ENCODE assay signal across 23 cellular contexts in genomic region chr7:17912050-17912449, GRCh38. TPM values are rescaled to one million over a fixed set of nuclear protein-coding genes. Genes with fewer than 3 reads are reported as not detected.
A peak's percentile ranks its signal among the peaks of the same experiment; 100 is the strongest.
DNase-seq lines count a peak whose midpoint lies in the region; ATAC-seq, FAIRE-seq and TF ChIP-seq lines count a peak whose summit lies in the region.
"Had no signal": no experiment of that assay in that cellular context is flagged by ENCODE, and none has a peak within 500 bp of the region (broad histone marks: within the 10 kb centered on the region; RNA-seq: fewer than 3 reads in every experiment).

No MANE protein-coding gene starts in this region.

- H3K4me3 Mint-ChIP-seq in GM23338 (no peak overlapping the region), memory B cell (no peak overlapping the region)
- H3K4me3 Mint-ChIP-seq: CD4-positive, CD25-positive, alpha-beta regulatory T cell; CD8-positive, alpha-beta memory T cell had no signal

- in situ Hi-C loops in GM23248 (cut with MboI) = no loop called here
- in situ Hi-C loops in K562 (cut with MboI) = no loop called here
- in situ Hi-C loops in transverse colon (cut with MboI; ENCODE audit: low pct_ligation_motif_present in 1 of 4, low pct_unique_long_range_greater_than_20kb in 1 of 4, low sequenced_read_pairs in 3 of 4) = no loop called here

- H3K9ac ChIP-seq in GM23248 (no peak overlapping the region), K562 (ENCODE audit: insufficient read depth in 1 of 2, low read depth in 2 of 2, low read length in 2 of 2) (no peak overlapping the region)

- H4K20me1 ChIP-seq in GM23248 (ENCODE audit: insufficient read depth) (peaks cover 2% of the 10 kb centered on the region; the same call in 1 of the 2 replicates), GM23338 (replicated peaks; ENCODE audit: insufficient read depth) (no peaks in the 10 kb centered on the region; the same call in 1 of the 2 replicates), K562 (replicated peaks; ENCODE audit: control insufficient read depth, insufficient read depth, low read length) (no peaks in the 10 kb centered on the region; the same call in 1 of the 2 replicates)

- H3K27ac ChIP-seq in GM23248 (no peak overlapping the region), GM23338 (ENCODE audit: low read depth) (no peak overlapping the region), K562 (ENCODE audit: extremely low read depth, low read depth, low read length) (no peak overlapping the region), transverse colon (no peak overlapping the region)
- H3K27ac ChIP-seq: HL-60 had no signal

- H3K27ac Mint-ChIP-seq in GM23338 = peak overlapping the region; percentile 57; the same call in 1 of the 2 replicates
- peak overlapping the region; percentile 48 for H3K27ac Mint-ChIP-seq in memory B cell
- H3K27ac Mint-ChIP-seq: CD4-positive, CD25-positive, alpha-beta regulatory T cell had no signal

- H3K36me3 ChIP-seq in GM23248 (ENCODE audit: low read depth) (no peaks in the 10 kb centered on the region; the same call in 1 of the 2 replicates), GM23338 (ENCODE audit: insufficient read depth) (no peaks in the 10 kb centered on the region), K562 (ENCODE audit: control insufficient read depth, insufficient read depth, low read length) (no peaks in the 10 kb centered on the region; the same call in 2 of the 3 replicates), transverse colon (peaks cover 0 to 8% (median 0%) of the 10 kb centered on the region in 4 donors)
- H3K36me3 ChIP-seq: BE2C had no signal

- peaks cover 28% of the 10 kb centered on the region for H3K4me1 Mint-ChIP-seq in GM23338
- peaks cover 28% of the 10 kb centered on the region for H3K4me1 Mint-ChIP-seq in memory B cell

- H3K27me3 Mint-ChIP-seq in GM23338 (ENCODE audit: insufficient read depth, low read depth, poor library complexity) (peaks cover 2% of the 10 kb centered on the region), memory B cell (no peaks in the 10 kb centered on the region)
- H3K27me3 Mint-ChIP-seq: CD4-positive, CD25-positive, alpha-beta regulatory T cell; CD8-positive, alpha-beta memory T cell had no signal

- no peaks in the 10 kb centered on the region for H3K27me3 ChIP-seq in GM23248 (replicated peaks; ENCODE audit: insufficient read depth)
- H3K27me3 ChIP-seq in GM23338 (ENCODE audit: insufficient read depth) = no peaks in the 10 kb centered on the region
- H3K27me3 ChIP-seq in K562 (ENCODE audit: control insufficient read depth in 2 of 2, insufficient read depth in 2 of 2, low read length in 2 of 2) = no peaks in the 10 kb centered on the region
- H3K27me3 ChIP-seq in transverse colon = no peaks in the 10 kb centered on the region
- H3K27me3 ChIP-seq: BE2C had no signal

- H3F3A ChIP-seq in GM23248 (ENCODE audit: insufficient read depth) (no peaks in the 10 kb centered on the region), GM23338 (replicated peaks; ENCODE audit: low read depth) (no peaks in the 10 kb centered on the region)

- peak; percentile 2 for DNase-seq in GM23248
- DNase-seq in GM23338 (ENCODE audit: low spot score) = no peak
- no peak for DNase-seq in K562 (ENCODE audit: extremely low read depth in 1 of 4, low spot score in 3 of 4)
- DNase-seq in memory B cell (ENCODE audit: low spot score in 2 of 2) = no peak
- DNase-seq in HuH-7.5 (ENCODE audit: low spot score) = no peak
- no peak for DNase-seq in transverse colon
- DNase-seq: ACHN; BE2C; Caco-2; CD4-positive, CD25-positive, alpha-beta regulatory T cell; CD8-positive, alpha-beta memory T cell; DMS153; DMS79; GDM1; HCEC 1CT; IMR-90; KBM-7 had no signal

- POLR2A ChIA-PET in K562 (lab: Yijun Ruan, JAX) = no interaction called here

- peaks cover 100% of the 10 kb centered on the region for H3K79me2 ChIP-seq in GM23248 (ENCODE audit: insufficient read depth)
- peaks cover 100% of the 10 kb centered on the region for H3K79me2 ChIP-seq in GM23338 (replicated peaks; ENCODE audit: insufficient read depth)
- peaks cover 85% of the 10 kb centered on the region for H3K79me2 ChIP-seq in K562 (ENCODE audit: control insufficient read depth, insufficient read depth, low read length)

- BruUV-seq in K562 (replicated peaks; lab: Mats Ljungman, UMichigan) = no TSS peak

- H3K4me3 ChIP-seq in GM23248 (no peak overlapping the region), GM23338 (no peak overlapping the region), K562 (no peak overlapping the region), transverse colon (no peak overlapping the region)

- TF ChIP-seq POLR2A in K562 (conservative IDR thresholded peaks at IDR 0.05) = no peak
- TF ChIP-seq POLR2A in transverse colon (IDR thresholded peaks at IDR 0.05) = no peak

- H3K9me3 ChIP-seq in GM23248 (ENCODE audit: low read depth) (peaks cover 8% of the 10 kb centered on the region), K562 (replicated peaks; ENCODE audit: control insufficient read depth, insufficient read depth, low read depth, low read length) (peaks cover 2% of the 10 kb centered on the region; the same call in 1 of the 2 replicates), transverse colon (peaks cover 0 to 7% of the 10 kb centered on the region in 2 donors)
- H3K9me3 ChIP-seq: BE2C had no signal

- 39 to 58% methylated on average over 1 of the region's 1 CpG for WGBS in GM23248 (ENCODE audit: low coverage in 1 of 2, low lambda C conversion rate in 2 of 2, missing lambda C conversion rate in 2 of 2), 2 experiments
- 91% methylated on average over 1 of the region's 1 CpG for WGBS in K562 (ENCODE audit: insufficient coverage, low coverage, missing lambda C conversion rate)
- WGBS in transverse colon (ENCODE audit: low coverage in 1 of 2), 2 donors = 48% methylated on average over 1 of the region's 1 CpG; no CpG with 5 or more reads in 1 of the 2 donors

- TF ChIP-seq EP300 in K562 (IDR thresholded peaks at IDR 0.05; ENCODE audit: low read length) (no peak), transverse colon (IDR thresholded peaks at IDR 0.05; ENCODE audit: low read depth) (no peak)

- FAIRE-seq in K562 (lab: Jason Lieb, UNC) = no peak
- FAIRE-seq: A204.1, GM12892, GM19239, H54 had no signal

- CTCF ChIA-PET in K562 (lab: Yijun Ruan, JAX; ENCODE audit: low intra/inter-chr PET ratio) = no interaction called here

- ATAC-seq in GM23338 (no peak), K562 (peak; percentile 40; the same call in 2 of the 3 replicates), memory B cell (ENCODE audit: low read depth) (no peak), HG03175 (IDR thresholded peaks at IDR 0.05; ENCODE audit: unreplicated experiment) (no peak)

- H2AFZ ChIP-seq in GM23248 (no peak overlapping the region), GM23338 (no peak overlapping the region), K562 (ENCODE audit: low read depth, low read length) (no peak overlapping the region)

- no peaks in the 10 kb centered on the region for H3K9me3 Mint-ChIP-seq in GM23338
- H3K9me3 Mint-ChIP-seq in memory B cell = peaks cover 6% of the 10 kb centered on the region

- TF ChIP-seq RAD21 in K562 (CRISPR knock-in tag; conservative IDR thresholded peaks at IDR 0.05 in 1 of 2, IDR thresholded peaks at IDR 0.05 in 1 of 2) = no peak

- H3K36me3 Mint-ChIP-seq in GM23338 (ENCODE audit: low read depth) (peaks cover 6% of the 10 kb centered on the region; the same call in 1 of the 3 replicates), memory B cell (peaks cover 25% of the 10 kb centered on the region)

- TF ChIP-seq CTCF in GM23338 (conservative IDR thresholded peaks at IDR 0.05; ENCODE audit: low read depth in 2 of 2) = no peak
- no peak for TF ChIP-seq CTCF in K562 (IDR thresholded peaks at IDR 0.05 in 2 of 3, conservative IDR thresholded peaks at IDR 0.05 in 1 of 3; ENCODE audit: insufficient read depth in 2 of 3, low read depth in 1 of 3, low read length in 3 of 3)
- TF ChIP-seq CTCF in transverse colon (IDR thresholded peaks at IDR 0.05) = no peak

- H3K4me1 ChIP-seq in GM23248 (ENCODE audit: insufficient read depth) (0 out of 2 replicates have a peak, but pooled peaks cover 3% of the 10 kb centered on the region), GM23338 (ENCODE audit: insufficient read depth) (peaks cover 14% of the 10 kb centered on the region), K562 (replicated peaks in 1 of 2; ENCODE audit: control insufficient read depth in 2 of 2, insufficient read depth in 2 of 2, low read length in 2 of 2) (no peaks in the 10 kb centered on the region), transverse colon (peaks cover 0 to 26% (median 7%) of the 10 kb centered on the region in 4 donors)
- H3K4me1 ChIP-seq: BE2C had no signal

- H3K9me2 ChIP-seq in GM23248 (ENCODE audit: insufficient read depth) = no peaks in the 10 kb centered on the region
- H3K9me2 ChIP-seq in GM23338 (ENCODE audit: insufficient read depth) = no peaks in the 10 kb centered on the region

- intact Hi-C loops in K562 (cut with micrococcal nuclease) = no loop called here
- intact Hi-C loops in transverse colon (cut with DNase I; ENCODE audit: low total_unique reads) = no loop called here

- no peak overlapping the region for H3K4me2 ChIP-seq in GM23248 (ENCODE audit: unreplicated experiment)
- no peak overlapping the region; the same call in 1 of the 2 replicates for H3K4me2 ChIP-seq in GM23338
- H3K4me2 ChIP-seq in K562 (ENCODE audit: insufficient read depth, low read length) = no peak overlapping the region

- no peaks in the 10 kb centered on the region for H3K9me1 ChIP-seq in K562 (ENCODE audit: control insufficient read depth, insufficient read depth, low read length)

RNA-seq across cellular contexts. Expression of gene SNX13, which starts 28.2 kb away (rescaled TPM):
- total RNA-seq in GM23248 (2014; rRNA removed; shearing (Covaris generic)) = 34.2 and 50.8 TPM in 2 replicates
- polyA plus RNA-seq in GM23248 (2016; fragmentation: Nextera tagmentation; extraction: Ambion mirVana) (21.0 and 21.8 TPM in 2 replicates), GM23338 (2016; fragmentation: Nextera tagmentation; extraction: Ambion mirVana) (6.9 and 7.5 TPM in 2 replicates), K562 (2011; rRNA removed) (17.8 and 25.4 TPM in 2 replicates), K562 (2014; fragmentation: Illumina TruSeq; extraction: Trizol) (19.4 and 24.1 TPM in 2 replicates), K562 (2014; fragmentation: Nextera tagmentation; extraction: Ambion mirVana) (1 to 10 TPM; 5.6 to 8.7 TPM), K562 (2014; rRNA removed) (24.4 and 33.2 TPM in 2 replicates)
- 26.4 and 42.7 TPM in 2 replicates for total RNA-seq in GM23338 (2014; rRNA removed; shearing (Covaris generic))
- 23.5 and 103 TPM in 2 replicates for total RNA-seq in K562 (2011; cell fraction: chromatin; rRNA removed; ENCODE audit: low replicate concordance)
- 11.0 and 16.2 TPM in 2 replicates for total RNA-seq in K562 (2011; cell fraction: nucleolus; rRNA removed)
- 39.5 and 72.8 TPM in 2 replicates for total RNA-seq in K562 (2011; cell fraction: nucleoplasm; rRNA removed)
- total RNA-seq in K562 (2014; rRNA removed) (26.1 and 28.3 TPM in 2 replicates), K562 (2014; rRNA removed; fragmentation: Illumina TruSeq; extraction: Trizol) (26.5 and 31.0 TPM in 2 replicates), K562 (2015; rRNA removed; fragmentation: Illumina TruSeq; extraction: Trizol) (22.6 and 25.5 TPM in 2 replicates), K562 (2021) (25.3 and 25.7 TPM in 2 replicates), transverse colon (10 to 100 TPM; 11.3 to 83.8 (median 69.0) TPM)
- polyA plus RNA-seq in K562 (2011; cell fraction: cytosol; rRNA removed) = 4.5 and 7.4 TPM in 2 replicates
- 16.7 and 25.4 TPM in 2 replicates for polyA plus RNA-seq in K562 (2011; cell fraction: nucleus; rRNA removed)
- 10.2 and 10.3 TPM in 2 replicates for polyA plus RNA-seq in K562 (2012)
- 46.8 and 53.3 TPM in 2 replicates for polyA minus RNA-seq in K562 (2011; rRNA and poly(A)+ RNA removed)
- 6.7 and 12.4 TPM in 2 replicates for polyA minus RNA-seq in K562 (2011; cell fraction: cytosol; rRNA and poly(A)+ RNA removed)
- polyA minus RNA-seq in K562 (2011; cell fraction: nucleus; rRNA and poly(A)+ RNA removed) = 51.2 and 80.2 TPM in 2 replicates
